Comparison of ENCODE assay signal across 13 cellular contexts in the genomic region with DNA sequence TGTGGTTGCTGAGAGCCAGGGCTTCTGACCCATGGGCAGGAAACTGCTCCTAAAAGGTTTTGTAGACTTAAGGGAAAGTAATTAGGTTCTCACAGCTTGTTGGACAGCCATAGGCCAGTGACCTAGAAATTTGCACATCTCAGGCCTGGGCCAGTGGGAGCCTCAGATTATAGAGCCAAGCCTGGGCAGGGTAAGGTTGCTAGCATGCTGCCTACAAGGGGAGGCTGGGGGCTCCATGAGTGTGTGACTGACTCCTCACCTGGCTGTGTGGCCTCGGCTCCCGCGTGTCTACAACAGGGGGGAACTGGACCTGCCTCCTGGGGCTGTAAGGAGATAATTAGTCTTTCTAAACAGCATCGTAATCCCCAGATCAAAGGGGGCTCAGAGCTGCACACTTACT.
DNase-seq lines count a peak whose midpoint lies in the region; ATAC-seq and TF ChIP-seq lines count a peak whose summit lies in the region.
"Had no signal": no experiment of that assay in that cellular context is flagged by ENCODE, and none has a peak within 500 bp of the region (broad histone marks: within the 10 kb centered on the region; RNA-seq: fewer than 3 reads in every experiment).

No MANE protein-coding gene starts in this region.

- H3K4ac ChIP-seq in neuronal stem cell (ENCODE audit: low read length), result no peak overlapping the region

- peaks cover 33 to 41% of the 10 kb centered on the region in 2 donors for H3K27me3 Mint-ChIP-seq in CD4-positive, alpha-beta memory T cell
- peaks cover 42% of the 10 kb centered on the region for H3K27me3 Mint-ChIP-seq in GM23338 (ENCODE audit: insufficient read depth, low read depth, poor library complexity)

- peaks cover 0 to 14% (median 8%) of the 10 kb centered on the region in 4 donors for H3K4me1 Mint-ChIP-seq in CD4-positive, alpha-beta memory T cell
- H3K4me1 Mint-ChIP-seq in GM23338, result peaks cover 13% of the 10 kb centered on the region

- H2AK5ac ChIP-seq in neuronal stem cell (ENCODE audit: low read depth, low read length), result no peak overlapping the region

- no peak overlapping the region for H2BK120ac ChIP-seq in neuronal stem cell (ENCODE audit: low read depth, low read length)

- H3K4me3 ChIP-seq in CD4-positive, alpha-beta memory T cell (ENCODE audit: low read length in 2 of 2), result no peak overlapping the region
- H3K4me3 ChIP-seq in GM23338, result no peak overlapping the region
- H3K4me3 ChIP-seq in dorsolateral prefrontal cortex, result no peak overlapping the region
- no peak overlapping the region for H3K4me3 ChIP-seq in neuronal stem cell (ENCODE audit: low read length in 2 of 2)

- H3K36me3 Mint-ChIP-seq in CD4-positive, alpha-beta memory T cell, result no peaks in the 10 kb centered on the region
- H3K36me3 Mint-ChIP-seq in GM23338 (ENCODE audit: low read depth), result no peaks in the 10 kb centered on the region

- H3K27me3 ChIP-seq in CD4-positive, alpha-beta memory T cell (ENCODE audit: insufficient read depth, low read length), result peaks cover 16% of the 10 kb centered on the region
- peaks cover 44% of the 10 kb centered on the region for H3K27me3 ChIP-seq in GM23338 (ENCODE audit: insufficient read depth)
- no peaks in the 10 kb centered on the region for H3K27me3 ChIP-seq in dorsolateral prefrontal cortex
- peaks cover 0 to 23% (median 0%) of the 10 kb centered on the region in 3 experiments for H3K27me3 ChIP-seq in neuronal stem cell (ENCODE audit: control insufficient read depth in 3 of 3, insufficient read depth in 3 of 3, low read depth in 1 of 3, low read length in 3 of 3)

- CTCF ChIA-PET in CD4-positive, alpha-beta memory T cell (lab: Charles Lee; ENCODE audit: partially characterized antibody), result no interaction called here

- H3K27ac Mint-ChIP-seq in CD4-positive, alpha-beta memory T cell, result no peak overlapping the region
- H3K27ac Mint-ChIP-seq in GM23338, result no peak overlapping the region
- H3K27ac Mint-ChIP-seq: activated CD4-positive, alpha-beta T cell treated with anti-CD3 and anti-CD28 coated beads, Interleukin-2, amount 10 ng/mL, durations not matched to agents 7 days and 5 days had no signal

- H4K91ac ChIP-seq in neuronal stem cell (ENCODE audit: low read depth, low read length, poor library complexity), result no peak overlapping the region

- H3K4me3 Mint-ChIP-seq in CD4-positive, alpha-beta memory T cell, result peak overlapping the region in 6 of 8 donors; percentile 61 to 84 (median 69)
- peak overlapping the region; percentile 68; the same call in 2 of the 3 replicates for H3K4me3 Mint-ChIP-seq in GM23338

- H3K14ac ChIP-seq in neuronal stem cell (ENCODE audit: low read length), result no peak overlapping the region

- DNase-seq in CD4-positive, alpha-beta memory T cell, result no peak
- DNase-seq in GM23338 (ENCODE audit: low spot score) (no peak), dorsolateral prefrontal cortex (no peak), neuronal stem cell (ENCODE audit: low spot score) (no peak), nucleus accumbens (lab: John Stamatoyannopoulos, UW) (no peak), NCI-H446 treated with DMSO at 0.1 percent for 48 hours (lab: John Stamatoyannopoulos, UW) (no peak)
- DNase-seq: activated CD4-positive, alpha-beta T cell treated with anti-CD3 and anti-CD28 coated beads, Interleukin-2, amount 10 ng/mL, durations not matched to agents 7 days and 5 days; KG1; NCI-H187 treated with DMSO at 0.1 percent for 48 hours; NCI-H748 treated with DMSO at 0.1 percent for 48 hours; stimulated activated CD4-positive, alpha-beta T cell treated with anti-CD3 and anti-CD28 coated beads, Interleukin-1b, Interleukin-23, amount 100 ng/mL, for 48 hours; stimulated activated CD8-positive, alpha-beta memory T cell treated with anti-CD3 and anti-CD28 coated beads, Interleukin-4, amount 100 ng/mL, for 48 hours had no signal

- 0 out of 2 replicates have a peak, but pooled peaks cover 6% of the 10 kb centered on the region for H3K79me2 ChIP-seq in GM23338 (replicated peaks; ENCODE audit: insufficient read depth)

- no peak overlapping the region for H3K18ac ChIP-seq in neuronal stem cell (ENCODE audit: low read length)

- H4K8ac ChIP-seq in neuronal stem cell (ENCODE audit: low read depth, low read length), result no peak overlapping the region

- POLR2A ChIA-PET in CD4-positive, alpha-beta memory T cell (lab: Charles Lee; ENCODE audit: partially characterized antibody), result no interaction called here

- H3K27ac ChIP-seq in CD4-positive, alpha-beta memory T cell (ENCODE audit: low read depth, low read length), result no peak overlapping the region
- H3K27ac ChIP-seq in GM23338 (ENCODE audit: low read depth) (no peak overlapping the region), dorsolateral prefrontal cortex (peak overlapping the region in 41 of 59 donors; percentile 4 to 89 (median 84)), neuronal stem cell (replicated peaks; ENCODE audit: low read length) (no peak overlapping the region)

- WGBS in neuronal stem cell (ENCODE audit: extremely low coverage in 2 of 2, insufficient read length in 2 of 2, insufficient replicate concordance in 1 of 2), 2 donors, result no CpG with 5 or more reads among the region's 4 CpGs

- peaks cover 3% of the 10 kb centered on the region for H3K79me1 ChIP-seq in neuronal stem cell (ENCODE audit: low read depth, low read length)

- H2BK15ac ChIP-seq in neuronal stem cell (ENCODE audit: low read length), result no peak overlapping the region

- H4K20me1 ChIP-seq in GM23338 (replicated peaks; ENCODE audit: insufficient read depth), result peaks cover 13% of the 10 kb centered on the region

- H2BK12ac ChIP-seq in neuronal stem cell (ENCODE audit: low read length), result no peak overlapping the region

- peaks cover 8% of the 10 kb centered on the region for H3K4me1 ChIP-seq in CD4-positive, alpha-beta memory T cell (ENCODE audit: insufficient read depth, low read length)
- H3K4me1 ChIP-seq in GM23338 (ENCODE audit: insufficient read depth) (peaks cover 9% of the 10 kb centered on the region), neuronal stem cell (ENCODE audit: control insufficient read depth in 2 of 2, insufficient read depth in 1 of 2, low read depth in 1 of 2, low read length in 2 of 2) (peaks cover 10 to 34% of the 10 kb centered on the region in 2 donors)

- H3K9me3 ChIP-seq in CD4-positive, alpha-beta memory T cell (ENCODE audit: control insufficient read depth in 1 of 2, low read length in 2 of 2), result no peaks in the 10 kb centered on the region
- H3K9me3 ChIP-seq in neuronal stem cell (replicated peaks in 1 of 2; ENCODE audit: control insufficient read depth in 2 of 2, insufficient read depth in 1 of 2, low read depth in 1 of 2, low read length in 2 of 2), result no peaks in the 10 kb centered on the region

- H3K4me2 ChIP-seq in GM23338 (no peak overlapping the region), neuronal stem cell (ENCODE audit: insufficient read depth, low read length, poor library complexity, severe bottlenecking) (no peak overlapping the region)

- H2BK5ac ChIP-seq in neuronal stem cell (ENCODE audit: low read length), result no peak overlapping the region

- intact Hi-C loops in CD4-positive, alpha-beta memory T cell (cut with micrococcal nuclease), result no loop called here
- intact Hi-C loops in dorsolateral prefrontal cortex (cut with DNase I), result loop anchor here (5.0 to 10.0 kb wide), 6 partner anchors 119 to 808 kb away; no protein-coding TSS in a partner anchor

- peaks cover 3% of the 10 kb centered on the region; the same call in 1 of the 2 replicates for H3F3A ChIP-seq in GM23338 (replicated peaks; ENCODE audit: low read depth)

- no peaks in the 10 kb centered on the region for H3K9me3 Mint-ChIP-seq in CD4-positive, alpha-beta memory T cell
- no peaks in the 10 kb centered on the region for H3K9me3 Mint-ChIP-seq in GM23338
- H3K9me3 Mint-ChIP-seq: activated CD4-positive, alpha-beta T cell treated with anti-CD3 and anti-CD28 coated beads, Interleukin-2, amount 10 ng/mL, durations not matched to agents 7 days and 5 days had no signal

- TF ChIP-seq CTCF in GM23338 (conservative IDR thresholded peaks at IDR 0.05; ENCODE audit: low read depth in 2 of 2), result no peak
- no peak for TF ChIP-seq CTCF in dorsolateral prefrontal cortex (IDR thresholded peaks at IDR 0.05 in 54 of 56, conservative IDR thresholded peaks at IDR 0.05 in 2 of 56; ENCODE audit: low read depth in 1 of 56, partially characterized antibody in 56 of 56)

- peak overlapping the region; percentile 32 for H3K23ac ChIP-seq in neuronal stem cell (ENCODE audit: low read depth, low read length, poor library complexity)

- no peaks in the 10 kb centered on the region for H3K36me3 ChIP-seq in CD4-positive, alpha-beta memory T cell (ENCODE audit: insufficient read depth, low read length)
- H3K36me3 ChIP-seq in GM23338 (ENCODE audit: insufficient read depth) (no peaks in the 10 kb centered on the region), neuronal stem cell (replicated peaks in 1 of 2; ENCODE audit: control insufficient read depth in 2 of 2, insufficient read depth in 2 of 2, low read length in 2 of 2) (no peaks in the 10 kb centered on the region)

- no peak for ATAC-seq in GM23338
- no peak for ATAC-seq in HG03175 (IDR thresholded peaks at IDR 0.05; ENCODE audit: unreplicated experiment)

- H3K9ac ChIP-seq in neuronal stem cell (ENCODE audit: low read depth, low read length, poor library complexity), result no peak overlapping the region

- H2AFZ ChIP-seq in GM23338 (no peak overlapping the region), neuronal stem cell (ENCODE audit: low read length) (no peak overlapping the region)

- H3K9me2 ChIP-seq in GM23338 (ENCODE audit: insufficient read depth), result no peaks in the 10 kb centered on the region

TF ChIP-seq in GM23338, 12 proteins besides CTCF, POLR2A, EP300 and RAD21 (continues in another document):
- no peak for TF ChIP-seq ZNF331 (CRISPR knock-in tag; IDR thresholded peaks at IDR 0.05; ENCODE audit: low read depth)
- no peak for TF ChIP-seq EZH2phosphoT487 (IDR thresholded peaks at IDR 0.05; ENCODE audit: unreplicated experiment)

Comparison
In these comparisons a context has a peak if more than half of its experiments do, and no peak if none do; other contexts are left out.
1. H3K27ac ChIP-seq: peak in dorsolateral prefrontal cortex (41 of 59); none in CD4-positive, alpha-beta memory T cell (single experiment), GM23338 (single experiment) and neuronal stem cell (single experiment).